1 cellular context compared by ENCODE assay signal in genomic region chr10:124124769-124125161, GRCh38.
TF ChIP-seq lines count a peak whose summit lies in the region.

No MANE protein-coding gene starts in this region.

TF ChIP-seq in GM12878, 131 proteins besides CTCF, POLR2A, EP300 and RAD21 (continued from another document):
- no peak for TF ChIP-seq ATF2 (IDR thresholded peaks at IDR 0.05; ENCODE audit: low read length)
- no peak for TF ChIP-seq USF2 (IDR thresholded peaks at IDR 0.05; ENCODE audit: borderline replicate concordance, low read depth, low read length)
- TF ChIP-seq MLLT1 (IDR thresholded peaks at IDR 0.05) = no peak
- TF ChIP-seq PBX3 (IDR thresholded peaks at IDR 0.05; ENCODE audit: insufficient replicate concordance, low read depth, low read length) = peak; percentile 7
- no peak for TF ChIP-seq TCF3 (IDR thresholded peaks at IDR 0.05; ENCODE audit: borderline replicate concordance, insufficient read depth, low read depth, low read length)
- TF ChIP-seq ZBED1 (IDR thresholded peaks at IDR 0.05; ENCODE audit: borderline replicate concordance) = no peak
- TF ChIP-seq TCF12 (IDR thresholded peaks at IDR 0.05; ENCODE audit: low read depth, low read length) = no peak
- no peak for TF ChIP-seq BCL3 (IDR thresholded peaks at IDR 0.05; ENCODE audit: borderline replicate concordance, insufficient read depth, low read depth, low read length, poor library complexity, severe bottlenecking)
- TF ChIP-seq MAX (IDR thresholded peaks at IDR 0.05; ENCODE audit: low read depth, low read length) = no peak
- TF ChIP-seq ZNF384 (IDR thresholded peaks at IDR 0.05; ENCODE audit: borderline replicate concordance, low read depth, low read length) = no peak
- TF ChIP-seq NBN (IDR thresholded peaks at IDR 0.05) = 0 out of 2 replicates have a peak, but pooled peaks have one; percentile 2
- TF ChIP-seq MEF2B (IDR thresholded peaks at IDR 0.05; ENCODE audit: partially characterized antibody, poor library complexity, severe bottlenecking) = no peak
- no peak for TF ChIP-seq ZNF217 (IDR thresholded peaks at IDR 0.05)
